ENCODE assay signal across 9 cellular contexts in genomic region chr2:37189452-37190153, GRCh38. TPM values are rescaled to one million over a fixed set of nuclear protein-coding genes. Genes with fewer than 3 reads are reported as not detected.
A peak's percentile ranks its signal among the peaks of the same experiment; 100 is the strongest.
DNase-seq lines count a peak whose midpoint lies in the region; TF ChIP-seq lines count a peak whose summit lies in the region.
"Had no signal": no experiment of that assay in that cellular context is flagged by ENCODE, and none has a peak within 500 bp of the region (broad histone marks: within the 10 kb centered on the region; RNA-seq: fewer than 3 reads in every experiment).

No MANE protein-coding gene starts in this region.

- H2BK120ac ChIP-seq in trophoblast cell (ENCODE audit: insufficient read depth, low read length, poor library complexity), result no peak overlapping the region

- H3K27ac ChIP-seq in trophoblast cell (ENCODE audit: low read depth, low read length) (no peak overlapping the region), suprapubic skin (no peak overlapping the region)
- H3K27ac ChIP-seq: VCaP had no signal

- H3K4me3 ChIP-seq in H7 (ENCODE audit: insufficient read depth, low read depth, low read length), result no peak overlapping the region
- no peak overlapping the region for H3K4me3 ChIP-seq in NT2/D1 (ENCODE audit: insufficient read length, low read depth)
- no peak overlapping the region for H3K4me3 ChIP-seq in epithelial cell of proximal tubule (ENCODE audit: low read depth, low read length)
- no peak overlapping the region for H3K4me3 ChIP-seq in trophoblast cell (ENCODE audit: low read depth, low read length)
- H3K4me3 ChIP-seq in suprapubic skin, result no peak overlapping the region

- H3K9me3 ChIP-seq in NT2/D1 (ENCODE audit: insufficient read depth, low read length), result no peaks in the 10 kb centered on the region
- H3K9me3 ChIP-seq in trophoblast cell (ENCODE audit: insufficient read depth, low read depth, low read length), result no peaks in the 10 kb centered on the region
- H3K9me3 ChIP-seq in suprapubic skin, result no peaks in the 10 kb centered on the region

- H3K79me2 ChIP-seq in trophoblast cell (ENCODE audit: control insufficient read depth, insufficient read depth, low read length, poor library complexity), result no peaks in the 10 kb centered on the region

- H3K36me3 ChIP-seq in H7 (replicated peaks; ENCODE audit: control insufficient read depth, insufficient read depth, low read length) (no peaks in the 10 kb centered on the region), NT2/D1 (ENCODE audit: insufficient read depth, insufficient read length, low read length) (no peaks in the 10 kb centered on the region), trophoblast cell (ENCODE audit: control insufficient read depth in 1 of 2, insufficient read depth in 2 of 2, low read length in 2 of 2) (no peaks in the 10 kb centered on the region), suprapubic skin (no peaks in the 10 kb centered on the region)

- H3K27me3 ChIP-seq in H7 (ENCODE audit: control insufficient read depth, insufficient read depth, low read length) (no peaks in the 10 kb centered on the region), NT2/D1 (ENCODE audit: insufficient read depth, insufficient read length) (no peaks in the 10 kb centered on the region), trophoblast cell (ENCODE audit: insufficient read depth, low read length) (no peaks in the 10 kb centered on the region), suprapubic skin (no peaks in the 10 kb centered on the region)

- H2BK5ac ChIP-seq in trophoblast cell (ENCODE audit: low read depth, low read length, poor library complexity), result no peak overlapping the region

- H3K4me1 ChIP-seq in NT2/D1 (ENCODE audit: insufficient read depth, insufficient read length) (peaks cover 5% of the 10 kb centered on the region), trophoblast cell (ENCODE audit: control insufficient read depth in 1 of 2, insufficient read depth in 2 of 2, low read length in 2 of 2) (peaks cover 0 to 3% of the 10 kb centered on the region in 2 experiments), suprapubic skin (peaks cover 14% of the 10 kb centered on the region)

- H3K9ac ChIP-seq in NT2/D1 (ENCODE audit: insufficient read length, low read depth) (peak overlapping the region; percentile 38), trophoblast cell (ENCODE audit: low read length) (no peak overlapping the region)

- no peak overlapping the region for H4K91ac ChIP-seq in trophoblast cell (ENCODE audit: low read depth, low read length)

- no peak overlapping the region for H3K4me2 ChIP-seq in trophoblast cell (ENCODE audit: low read length)

- no peak overlapping the region for H4K12ac ChIP-seq in trophoblast cell (ENCODE audit: low read depth, low read length)

- no peak overlapping the region for H2AFZ ChIP-seq in trophoblast cell (ENCODE audit: insufficient read depth, low read length, poor library complexity)

- DNase-seq in H7 (peak; percentile 60), NT2/D1 (ENCODE audit: low read depth, low spot score) (peak; percentile 82), epithelial cell of proximal tubule (ENCODE audit: low read depth) (peak; percentile 59), trophoblast cell (peak; percentile 21 to 24), epidermal melanocyte (ENCODE audit: insufficient read length, low spot score) (no peak), midbrain (lab: John Stamatoyannopoulos, UW) (no peak), cerebellar nuclear complex (lab: John Stamatoyannopoulos, UW) (no peak), suprapubic skin (ENCODE audit: low spot score in 2 of 2) (no peak)

- no CpG with 5 or more reads among the region's 6 CpGs for WGBS in trophoblast cell (ENCODE audit: extremely low coverage, insufficient coverage, insufficient read length)
- 56% methylated on average over 6 of the region's 6 CpGs for WGBS in suprapubic skin

- no peak for TF ChIP-seq EP300 in suprapubic skin (IDR thresholded peaks at IDR 0.05)

- no peak overlapping the region for H3K14ac ChIP-seq in trophoblast cell (ENCODE audit: low read length)

- peak; percentile 23 for TF ChIP-seq CTCF in epithelial cell of proximal tubule (conservative IDR thresholded peaks at IDR 0.05; ENCODE audit: low read depth, low read length)
- no peak for TF ChIP-seq CTCF in suprapubic skin (IDR thresholded peaks at IDR 0.05)

- H2AK5ac ChIP-seq in trophoblast cell (ENCODE audit: low read length), result no peak overlapping the region

- H3K4ac ChIP-seq in trophoblast cell (ENCODE audit: low read depth, low read length), result no peak overlapping the region

- H3K79me1 ChIP-seq in trophoblast cell (ENCODE audit: low read length), result no peaks in the 10 kb centered on the region

- TF ChIP-seq POLR2A in suprapubic skin (IDR thresholded peaks at IDR 0.05), result no peak

- H3K18ac ChIP-seq in trophoblast cell (ENCODE audit: low read length), result no peak overlapping the region

- H2BK12ac ChIP-seq in trophoblast cell (ENCODE audit: low read length), result no peak overlapping the region

- H4K8ac ChIP-seq in trophoblast cell (ENCODE audit: low read depth, low read length), result no peak overlapping the region

- H3K23ac ChIP-seq in trophoblast cell (ENCODE audit: low read length), result no peak overlapping the region

RNA-seq across cellular contexts. Expression of gene SULT6B1, which starts 1.1 kb away (rescaled TPM):
- not detected in 2 replicates for total RNA-seq in H7 (2014; rRNA removed; shearing (Covaris generic))
- not detected in 2 replicates for total RNA-seq in epithelial cell of proximal tubule
- not detected in 2 replicates for polyA plus RNA-seq in trophoblast cell (2013)
- total RNA-seq in suprapubic skin, result not detected

RNA-seq across cellular contexts. Expression of gene CEBPZOS, which starts 6.7 kb away (rescaled TPM):
- total RNA-seq in H7 (2014; rRNA removed; shearing (Covaris generic)), result 45.9 and 56.7 TPM in 2 replicates
- 17.6 and 24.6 TPM in 2 replicates for total RNA-seq in epithelial cell of proximal tubule
- polyA plus RNA-seq in trophoblast cell (2013), result 21.9 and 22.7 TPM in 2 replicates
- 10 to 100 TPM; 16.3 to 33.6 (median 20.1) TPM for total RNA-seq in suprapubic skin

RNA-seq across cellular contexts. Expression of gene EIF2AK2, which starts 32.8 kb away (rescaled TPM):
- 12.7 and 16.2 TPM in 2 replicates for total RNA-seq in H7 (2014; rRNA removed; shearing (Covaris generic))
- total RNA-seq in epithelial cell of proximal tubule (16.1 and 16.7 TPM in 2 replicates), suprapubic skin (10 to 100 TPM in 1 of 4 donors, 1 to 10 TPM in 3; 6.5 to 10.8 (median 9.1) TPM)
- polyA plus RNA-seq in trophoblast cell (2013), result 24.4 and 26.5 TPM in 2 replicates

RNA-seq across cellular contexts. Expression of gene CEBPZ, which starts 41.8 kb away (rescaled TPM):
- total RNA-seq in H7 (2014; rRNA removed; shearing (Covaris generic)), result 74.2 and 111 TPM in 2 replicates
- total RNA-seq in epithelial cell of proximal tubule (47.3 and 64.2 TPM in 2 replicates), suprapubic skin (10 to 100 TPM; 29.5 to 34.9 (median 32.1) TPM)
- polyA plus RNA-seq in trophoblast cell (2013), result 27.1 and 27.3 TPM in 2 replicates

RNA-seq across cellular contexts. Expression of gene NDUFAF7, which starts 41.9 kb away (rescaled TPM):
- total RNA-seq in H7 (2014; rRNA removed; shearing (Covaris generic)), result 28.8 and 44.1 TPM in 2 replicates
- total RNA-seq in epithelial cell of proximal tubule (11.3 and 11.5 TPM in 2 replicates), suprapubic skin (10 to 100 TPM in 3 of 4 donors, 1 to 10 TPM in 1; 9.8 to 20.8 (median 12.3) TPM)
- polyA plus RNA-seq in trophoblast cell (2013), result 15.4 and 16.1 TPM in 2 replicates

Comparison
In these comparisons a context has a peak if more than half of its experiments do, and no peak if none do; other contexts are left out.
1. DNase-seq: peak in H7 (single experiment), NT2/D1 (single experiment), epithelial cell of proximal tubule (single experiment) and trophoblast cell (2 of 2); none in epidermal melanocyte (single experiment), midbrain (single experiment), cerebellar nuclear complex (0 of 2) and suprapubic skin (0 of 2).